Comparison of ENCODE assay signal across 20 cellular contexts in the genomic region with DNA sequence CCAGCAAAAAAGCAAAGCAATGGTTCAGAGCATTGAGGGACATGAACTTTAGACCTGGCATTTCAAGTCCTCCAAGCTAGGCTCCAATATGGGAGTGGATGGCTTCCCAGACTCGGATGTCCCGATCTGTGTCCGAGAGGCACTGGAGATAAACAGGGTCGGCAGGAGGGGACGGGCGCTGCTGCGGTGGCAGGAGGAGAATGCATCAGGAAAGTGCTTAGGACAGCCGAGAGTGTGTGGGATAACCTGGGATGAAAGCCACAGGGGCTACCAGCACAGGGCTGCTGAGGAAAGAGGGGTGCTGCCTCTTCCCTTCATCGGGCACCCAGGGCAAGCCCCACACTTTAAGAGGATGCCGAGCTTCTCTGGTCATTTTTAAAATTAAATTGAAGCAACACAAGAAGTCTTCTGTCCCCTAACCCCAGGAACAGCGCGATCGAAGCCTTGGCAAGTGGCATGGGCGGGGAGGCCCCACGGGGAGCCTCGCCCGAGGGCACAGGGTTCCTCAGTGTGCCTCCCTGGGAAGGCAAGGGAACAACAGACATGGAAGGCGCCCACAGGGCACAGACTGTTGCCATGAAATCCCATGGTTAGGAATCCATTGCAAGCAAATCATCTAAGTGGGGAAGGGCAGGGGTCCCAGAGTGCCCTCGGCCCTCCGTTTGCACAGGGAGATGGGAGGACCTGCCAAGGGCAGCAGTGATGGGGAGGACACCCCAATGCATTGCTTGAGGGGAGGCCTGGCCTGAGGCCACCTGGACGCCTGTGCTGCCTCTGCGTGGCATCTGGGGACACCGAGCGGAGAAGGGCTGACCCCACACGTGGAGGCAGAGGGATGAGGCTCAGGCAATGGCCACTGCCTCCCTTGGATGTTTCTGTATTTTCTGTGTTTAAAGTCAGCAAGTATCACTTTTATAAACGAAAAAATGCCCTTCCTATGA.
DNase-seq lines count a peak whose midpoint lies in the region; ATAC-seq and TF ChIP-seq lines count a peak whose summit lies in the region.
"Had no signal": no experiment of that assay in that cellular context is flagged by ENCODE, and none has a peak within 500 bp of the region (broad histone marks: within the 10 kb centered on the region; RNA-seq: fewer than 3 reads in every experiment).

No MANE protein-coding gene starts in this region.

- peaks cover 5% of the 10 kb centered on the region for H3K27me3 Mint-ChIP-seq in nephron progenitor cell (ENCODE audit: low read depth, poor library complexity)

- TF ChIP-seq POLR2A in suprapubic skin (IDR thresholded peaks at IDR 0.05): no peak

- H3K9me2 ChIP-seq in SK-N-SH: no peaks in the 10 kb centered on the region

- H3K9me3 Mint-ChIP-seq in nephron progenitor cell: peaks cover 26% of the 10 kb centered on the region

- no peak overlapping the region for H2AFZ ChIP-seq in SK-N-SH (ENCODE audit: low read depth)

- H3K27ac Mint-ChIP-seq in nephron progenitor cell: peak overlapping the region; percentile 29
- H3K27ac Mint-ChIP-seq: B cell; CD4-positive, CD25-positive, alpha-beta regulatory T cell; HFFc6 had no signal

- TF ChIP-seq RAD21 in SK-N-SH (IDR thresholded peaks at IDR 0.05; ENCODE audit: low read length): no peak

- no peak overlapping the region for H3K9ac ChIP-seq in SK-N-SH

- peaks cover 42% of the 10 kb centered on the region for H3K4me1 Mint-ChIP-seq in nephron progenitor cell
- H3K4me1 Mint-ChIP-seq: B cell; CD4-positive, CD25-positive, alpha-beta regulatory T cell had no signal

- H3K36me3 Mint-ChIP-seq in nephron progenitor cell (ENCODE audit: low read depth): peaks cover 15% of the 10 kb centered on the region
- H3K36me3 Mint-ChIP-seq: CD4-positive, CD25-positive, alpha-beta regulatory T cell had no signal

- H3K4me3 ChIP-seq in SK-N-SH (ENCODE audit: low read depth in 2 of 2, low read length in 1 of 2): no peak overlapping the region
- no peak overlapping the region for H3K4me3 ChIP-seq in coronary artery
- no peak overlapping the region for H3K4me3 ChIP-seq in aorta (ENCODE audit: low read length in 2 of 2)
- no peak overlapping the region for H3K4me3 ChIP-seq in suprapubic skin

- no peak overlapping the region for H3K4me3 Mint-ChIP-seq in nephron progenitor cell
- H3K4me3 Mint-ChIP-seq: B cell; CD4-positive, CD25-positive, alpha-beta regulatory T cell; HFFc6 had no signal

- CTCF ChIA-PET in SK-N-SH (lab: Yijun Ruan, JAX): no interaction called here

- no peak overlapping the region for H3K27ac ChIP-seq in SK-N-SH (ENCODE audit: low read depth in 2 of 2, low read length in 1 of 2)
- H3K27ac ChIP-seq in coronary artery: no peak overlapping the region
- H3K27ac ChIP-seq in aorta (ENCODE audit: low read depth in 1 of 2, low read length in 2 of 2): no peak overlapping the region
- no peak overlapping the region for H3K27ac ChIP-seq in suprapubic skin

- no peaks in the 10 kb centered on the region for H4K20me1 ChIP-seq in SK-N-SH (ENCODE audit: insufficient read depth)

- H3K79me2 ChIP-seq in SK-N-SH (ENCODE audit: insufficient read depth): no peaks in the 10 kb centered on the region

- no peaks in the 10 kb centered on the region for H3F3A ChIP-seq in SK-N-SH (replicated peaks; ENCODE audit: insufficient read depth)

- no peaks in the 10 kb centered on the region for H3K9me3 ChIP-seq in SK-N-SH
- no peaks in the 10 kb centered on the region for H3K9me3 ChIP-seq in aorta (ENCODE audit: control insufficient read depth, low read length)
- peaks cover 10% of the 10 kb centered on the region for H3K9me3 ChIP-seq in suprapubic skin

- peak; percentile 22 for DNase-seq in SK-N-SH
- peak; percentile 68 for DNase-seq in coronary artery (ENCODE audit: low spot score)
- no peak for DNase-seq in nephron progenitor cell
- peak; percentile 17 to 57 for DNase-seq in aorta
- DNase-seq in suprapubic skin (ENCODE audit: low spot score in 2 of 2): no peak
- no peak for DNase-seq in mesenteric fat pad (ENCODE audit: low spot score)
- DNase-seq: 8988T; CD4-positive, CD25-positive, alpha-beta regulatory T cell; COR-L47; DMS 273 treated with DMSO at 0.1 percent for 48 hours; HFFc6; NCI-H1417 treated with DMSO at 0.1 percent for 48 hours; NCI-H187 treated with DMSO at 0.1 percent for 48 hours; NCI-H226; NCI-H526; PC-3; RPMI8226 had no signal

- TF ChIP-seq EP300 in SK-N-SH (IDR thresholded peaks at IDR 0.05; ENCODE audit: borderline replicate concordance in 1 of 2, low read depth in 1 of 2, low read length in 1 of 2) (no peak), suprapubic skin (IDR thresholded peaks at IDR 0.05) (no peak)

- TF ChIP-seq CTCF in SK-N-SH (IDR thresholded peaks at IDR 0.05) (no peak), coronary artery (IDR thresholded peaks at IDR 0.05) (no peak), nephron progenitor cell (IDR thresholded peaks at IDR 0.05) (no peak), suprapubic skin (IDR thresholded peaks at IDR 0.05) (no peak)

- no peaks in the 10 kb centered on the region for H3K27me3 ChIP-seq in SK-N-SH (ENCODE audit: insufficient read depth)
- H3K27me3 ChIP-seq in aorta (ENCODE audit: control insufficient read depth in 1 of 2, insufficient read depth in 2 of 2, low read length in 1 of 2): no peaks in the 10 kb centered on the region
- peaks cover 9% of the 10 kb centered on the region for H3K27me3 ChIP-seq in suprapubic skin

- POLR2A ChIA-PET in SK-N-SH (lab: Yijun Ruan, JAX): no interaction called here

- no peak overlapping the region for H3K4me2 ChIP-seq in SK-N-SH

- WGBS in SK-N-SH (ENCODE audit: low lambda C conversion rate): 72% methylated on average over 18 of the region's 26 CpGs
- 91 to 92% methylated on average over 26 of the region's 26 CpGs for WGBS in aorta, 2 donors
- WGBS in suprapubic skin: 82% methylated on average over 16 of the region's 26 CpGs

- ATAC-seq in SK-N-SH treated with all-trans-retinoic acid at 6 μM for 48 hours: no peak
- no peak for ATAC-seq in aorta (ENCODE audit: low FRiP score)
- no peak for ATAC-seq in GM21390 (IDR thresholded peaks at IDR 0.05; ENCODE audit: unreplicated experiment)
- ATAC-seq: PC-3 had no signal

- intact Hi-C loops in aorta (cut with DNase I): no loop called here

- H3K36me3 ChIP-seq in SK-N-SH (replicated peaks in 1 of 2; ENCODE audit: control insufficient read depth in 1 of 2, insufficient read depth in 2 of 2, low read length in 1 of 2): no peaks in the 10 kb centered on the region
- no peaks in the 10 kb centered on the region for H3K36me3 ChIP-seq in aorta (ENCODE audit: control insufficient read depth in 1 of 2, insufficient read depth in 2 of 2, low read length in 1 of 2)
- no peaks in the 10 kb centered on the region for H3K36me3 ChIP-seq in suprapubic skin

- H3K4me1 ChIP-seq in SK-N-SH (ENCODE audit: control insufficient read depth in 1 of 2, insufficient read depth in 2 of 2, low read depth in 1 of 2, low read length in 1 of 2): peaks cover 0 to 22% of the 10 kb centered on the region in 2 experiments; a peak in 2 of 4 replicates
- H3K4me1 ChIP-seq in aorta (ENCODE audit: control insufficient read depth in 1 of 2, insufficient read depth in 2 of 2, low read length in 2 of 2): no peaks in the 10 kb centered on the region
- peaks cover 9% of the 10 kb centered on the region for H3K4me1 ChIP-seq in suprapubic skin

TF ChIP-seq in SK-N-SH, 30 proteins besides CTCF, POLR2A, EP300 and RAD21 (continues in another document):
- TF ChIP-seq TEAD4 (IDR thresholded peaks at IDR 0.05; ENCODE audit: borderline replicate concordance, insufficient read depth) (no peak), ZBTB33 (IDR thresholded peaks at IDR 0.05; ENCODE audit: borderline replicate concordance, low read depth) (no peak)

TF ChIP-seq in SK-N-SH treated with all-trans-retinoic acid at 6 μM for 48 hours, 23 proteins besides CTCF, POLR2A, EP300 and RAD21 (continues in another document):
- TF ChIP-seq, protein P1, sequence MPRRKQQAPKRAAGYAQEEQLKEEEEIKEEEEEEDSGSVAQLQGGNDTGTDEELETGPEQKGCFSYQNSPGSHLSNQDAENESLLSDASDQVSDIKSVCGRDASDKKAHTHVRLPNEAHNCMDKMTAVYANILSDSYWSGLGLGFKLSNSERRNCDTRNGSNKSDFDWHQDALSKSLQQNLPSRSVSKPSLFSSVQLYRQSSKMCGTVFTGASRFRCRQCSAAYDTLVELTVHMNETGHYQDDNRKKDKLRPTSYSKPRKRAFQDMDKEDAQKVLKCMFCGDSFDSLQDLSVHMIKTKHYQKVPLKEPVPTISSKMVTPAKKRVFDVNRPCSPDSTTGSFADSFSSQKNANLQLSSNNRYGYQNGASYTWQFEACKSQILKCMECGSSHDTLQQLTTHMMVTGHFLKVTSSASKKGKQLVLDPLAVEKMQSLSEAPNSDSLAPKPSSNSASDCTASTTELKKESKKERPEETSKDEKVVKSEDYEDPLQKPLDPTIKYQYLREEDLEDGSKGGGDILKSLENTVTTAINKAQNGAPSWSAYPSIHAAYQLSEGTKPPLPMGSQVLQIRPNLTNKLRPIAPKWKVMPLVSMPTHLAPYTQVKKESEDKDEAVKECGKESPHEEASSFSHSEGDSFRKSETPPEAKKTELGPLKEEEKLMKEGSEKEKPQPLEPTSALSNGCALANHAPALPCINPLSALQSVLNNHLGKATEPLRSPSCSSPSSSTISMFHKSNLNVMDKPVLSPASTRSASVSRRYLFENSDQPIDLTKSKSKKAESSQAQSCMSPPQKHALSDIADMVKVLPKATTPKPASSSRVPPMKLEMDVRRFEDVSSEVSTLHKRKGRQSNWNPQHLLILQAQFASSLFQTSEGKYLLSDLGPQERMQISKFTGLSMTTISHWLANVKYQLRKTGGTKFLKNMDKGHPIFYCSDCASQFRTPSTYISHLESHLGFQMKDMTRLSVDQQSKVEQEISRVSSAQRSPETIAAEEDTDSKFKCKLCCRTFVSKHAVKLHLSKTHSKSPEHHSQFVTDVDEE (CRISPR knock-in tag; IDR thresholded peaks at IDR 0.05): no peak
- TF ChIP-seq ZNF8 (CRISPR knock-in tag; IDR thresholded peaks at IDR 0.05): no peak
- TF ChIP-seq POU6F1 (CRISPR knock-in tag; IDR thresholded peaks at IDR 0.05; ENCODE audit: borderline replicate concordance, low read depth): no peak
- no peak for TF ChIP-seq ZFP30 (CRISPR knock-in tag; IDR thresholded peaks at IDR 0.05)
- no peak for TF ChIP-seq ISL1 (CRISPR knock-in tag; IDR thresholded peaks at IDR 0.05)

Comparison
In these comparisons a context has a peak if more than half of its experiments do, and no peak if none do; other contexts are left out.
1. DNase-seq: peak in SK-N-SH (single experiment), coronary artery (single experiment) and aorta (2 of 2); none in nephron progenitor cell (single experiment), suprapubic skin (0 of 2) and mesenteric fat pad (single experiment).